ENCODE assay signal across 11 cellular contexts in genomic region chr17:43155666-43156065, GRCh38.
"Had no signal": no experiment of that assay in that cellular context is flagged by ENCODE, and none has a peak within 500 bp of the region (broad histone marks: within the 10 kb centered on the region; RNA-seq: fewer than 3 reads in every experiment).

No MANE protein-coding gene starts in this region.

- H3K4me3 Mint-ChIP-seq: GM23338, H9, HFFc6 had no signal

- H2AFZ ChIP-seq: GM23248, GM23338 had no signal

- FAIRE-seq: H1, H54 had no signal

- H3K4me2 ChIP-seq: GM23338 had no signal

- H3K9me3 Mint-ChIP-seq: HFFc6 had no signal

- H3K27ac Mint-ChIP-seq: GM23338, H9, HFFc6 had no signal

- H3K4me3 ChIP-seq: GM23248, GM23338, HAP-1 had no signal

- H3K27ac ChIP-seq: GM23248 had no signal

- H3K4me1 Mint-ChIP-seq: H9 had no signal

- H3K9ac ChIP-seq: GM23248 had no signal

- H3K4me1 ChIP-seq: HAP-1 had no signal

- ATAC-seq: GM23338, HCT116 had no signal

- H3K36me3 ChIP-seq: HAP-1 had no signal

- DNase-seq: GM23248, GOT3, H7, H9, HCEC 1CT, HFFc6 had no signal
